ENCODE assay signal across 2 cellular contexts in genomic region chr6:52549428-52549827, GRCh38.
A peak's percentile ranks its signal among the peaks of the same experiment; 100 is the strongest.
TF ChIP-seq lines count a peak whose summit lies in the region.

No MANE protein-coding gene starts in this region.

TF ChIP-seq in HEK293, 187 proteins besides CTCF, POLR2A, EP300 and RAD21 (continues in another document):
- TF ChIP-seq ZNF629 (tag by site-specific recombination; IDR thresholded peaks at IDR 0.05) (peak; percentile 17; the same call in 1 of the 2 replicates), ZNF221 (tag by site-specific recombination; IDR thresholded peaks at IDR 0.05; ENCODE audit: borderline replicate concordance) (no peak), ZNF302 (tag by site-specific recombination; IDR thresholded peaks at IDR 0.05; ENCODE audit: low read depth) (no peak), SP7 (tag by site-specific recombination; IDR thresholded peaks at IDR 0.05) (peak; percentile 51), OSR2 (tag by site-specific recombination; IDR thresholded peaks at IDR 0.05) (peak; percentile 96), TRIM28 (IDR thresholded peaks at IDR 0.05; ENCODE audit: borderline replicate concordance, low read length) (peak; percentile 53; the same call in 1 of the 2 replicates), OVOL3 (tag by site-specific recombination; IDR thresholded peaks at IDR 0.05) (no peak), ZNF335 (tag by site-specific recombination; conservative IDR thresholded peaks at IDR 0.05) (no peak), WT1 (tag by site-specific recombination; IDR thresholded peaks at IDR 0.05) (peak; percentile 69), HIC1 (tag by site-specific recombination; IDR thresholded peaks at IDR 0.05) (no peak), ZNF677 (tag by site-specific recombination; IDR thresholded peaks at IDR 0.05) (no peak), ZNF48 (tag by site-specific recombination; IDR thresholded peaks at IDR 0.05) (no peak), ZNF510 (tag by site-specific recombination; IDR thresholded peaks at IDR 0.05; ENCODE audit: insufficient replicate concordance) (no peak), GLI2 (tag by site-specific recombination; IDR thresholded peaks at IDR 0.05; ENCODE audit: borderline replicate concordance, low read depth) (no peak), KLF10 (tag by site-specific recombination; IDR thresholded peaks at IDR 0.05) (0 out of 2 replicates have a peak, but pooled peaks have one; percentile 36), ZNF830 (tag by site-specific recombination; IDR thresholded peaks at IDR 0.05; ENCODE audit: low read depth) (no peak)
- TF ChIP-seq, protein P1, sequence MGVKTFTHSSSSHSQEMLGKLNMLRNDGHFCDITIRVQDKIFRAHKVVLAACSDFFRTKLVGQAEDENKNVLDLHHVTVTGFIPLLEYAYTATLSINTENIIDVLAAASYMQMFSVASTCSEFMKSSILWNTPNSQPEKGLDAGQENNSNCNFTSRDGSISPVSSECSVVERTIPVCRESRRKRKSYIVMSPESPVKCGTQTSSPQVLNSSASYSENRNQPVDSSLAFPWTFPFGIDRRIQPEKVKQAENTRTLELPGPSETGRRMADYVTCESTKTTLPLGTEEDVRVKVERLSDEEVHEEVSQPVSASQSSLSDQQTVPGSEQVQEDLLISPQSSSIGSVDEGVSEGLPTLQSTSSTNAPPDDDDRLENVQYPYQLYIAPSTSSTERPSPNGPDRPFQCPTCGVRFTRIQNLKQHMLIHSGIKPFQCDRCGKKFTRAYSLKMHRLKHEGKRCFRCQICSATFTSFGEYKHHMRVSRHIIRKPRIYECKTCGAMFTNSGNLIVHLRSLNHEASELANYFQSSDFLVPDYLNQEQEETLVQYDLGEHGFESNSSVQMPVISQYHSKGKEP (tag by site-specific recombination; IDR thresholded peaks at IDR 0.05) = peak; percentile 93
- TF ChIP-seq, protein P2, sequence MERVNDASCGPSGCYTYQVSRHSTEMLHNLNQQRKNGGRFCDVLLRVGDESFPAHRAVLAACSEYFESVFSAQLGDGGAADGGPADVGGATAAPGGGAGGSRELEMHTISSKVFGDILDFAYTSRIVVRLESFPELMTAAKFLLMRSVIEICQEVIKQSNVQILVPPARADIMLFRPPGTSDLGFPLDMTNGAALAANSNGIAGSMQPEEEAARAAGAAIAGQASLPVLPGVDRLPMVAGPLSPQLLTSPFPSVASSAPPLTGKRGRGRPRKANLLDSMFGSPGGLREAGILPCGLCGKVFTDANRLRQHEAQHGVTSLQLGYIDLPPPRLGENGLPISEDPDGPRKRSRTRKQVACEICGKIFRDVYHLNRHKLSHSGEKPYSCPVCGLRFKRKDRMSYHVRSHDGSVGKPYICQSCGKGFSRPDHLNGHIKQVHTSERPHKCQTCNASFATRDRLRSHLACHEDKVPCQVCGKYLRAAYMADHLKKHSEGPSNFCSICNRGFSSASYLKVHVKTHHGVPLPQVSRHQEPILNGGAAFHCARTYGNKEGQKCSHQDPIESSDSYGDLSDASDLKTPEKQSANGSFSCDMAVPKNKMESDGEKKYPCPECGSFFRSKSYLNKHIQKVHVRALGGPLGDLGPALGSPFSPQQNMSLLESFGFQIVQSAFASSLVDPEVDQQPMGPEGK (tag by site-specific recombination; IDR thresholded peaks at IDR 0.05) = peak; percentile 24; the same call in 1 of the 2 replicates
- TF ChIP-seq, protein P3, sequence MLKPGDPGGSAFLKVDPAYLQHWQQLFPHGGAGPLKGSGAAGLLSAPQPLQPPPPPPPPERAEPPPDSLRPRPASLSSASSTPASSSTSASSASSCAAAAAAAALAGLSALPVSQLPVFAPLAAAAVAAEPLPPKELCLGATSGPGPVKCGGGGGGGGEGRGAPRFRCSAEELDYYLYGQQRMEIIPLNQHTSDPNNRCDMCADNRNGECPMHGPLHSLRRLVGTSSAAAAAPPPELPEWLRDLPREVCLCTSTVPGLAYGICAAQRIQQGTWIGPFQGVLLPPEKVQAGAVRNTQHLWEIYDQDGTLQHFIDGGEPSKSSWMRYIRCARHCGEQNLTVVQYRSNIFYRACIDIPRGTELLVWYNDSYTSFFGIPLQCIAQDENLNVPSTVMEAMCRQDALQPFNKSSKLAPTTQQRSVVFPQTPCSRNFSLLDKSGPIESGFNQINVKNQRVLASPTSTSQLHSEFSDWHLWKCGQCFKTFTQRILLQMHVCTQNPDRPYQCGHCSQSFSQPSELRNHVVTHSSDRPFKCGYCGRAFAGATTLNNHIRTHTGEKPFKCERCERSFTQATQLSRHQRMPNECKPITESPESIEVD (tag by site-specific recombination; IDR thresholded peaks at IDR 0.05) = peak; percentile 93

TF ChIP-seq in endothelial cell of umbilical vein, 7 proteins besides CTCF, POLR2A, EP300 and RAD21:
- no peak for TF ChIP-seq MYC (IDR thresholded peaks at IDR 0.05; ENCODE audit: low read depth, low read length)
- no peak for TF ChIP-seq MAX (IDR thresholded peaks at IDR 0.05; ENCODE audit: insufficient read depth, insufficient read length)
- no peak for TF ChIP-seq POLR2AphosphoS5 (IDR thresholded peaks at IDR 0.05; ENCODE audit: insufficient read depth, low read depth, low read length)
- no peak for TF ChIP-seq EZH2 (IDR thresholded peaks at IDR 0.05; ENCODE audit: borderline replicate concordance, low read depth, low read length, severe bottlenecking)
- no peak for TF ChIP-seq FOS (IDR thresholded peaks at IDR 0.05; ENCODE audit: borderline replicate concordance, insufficient read depth, low read length)
- TF ChIP-seq GATA2 (IDR thresholded peaks at IDR 0.05; ENCODE audit: insufficient read depth, insufficient read length, low read depth, low read length) = no peak
- TF ChIP-seq JUN (IDR thresholded peaks at IDR 0.05; ENCODE audit: borderline replicate concordance, insufficient read depth, insufficient read length, low read depth) = no peak
